ENCODE assay signal across 8 cellular contexts in the genomic region with DNA sequence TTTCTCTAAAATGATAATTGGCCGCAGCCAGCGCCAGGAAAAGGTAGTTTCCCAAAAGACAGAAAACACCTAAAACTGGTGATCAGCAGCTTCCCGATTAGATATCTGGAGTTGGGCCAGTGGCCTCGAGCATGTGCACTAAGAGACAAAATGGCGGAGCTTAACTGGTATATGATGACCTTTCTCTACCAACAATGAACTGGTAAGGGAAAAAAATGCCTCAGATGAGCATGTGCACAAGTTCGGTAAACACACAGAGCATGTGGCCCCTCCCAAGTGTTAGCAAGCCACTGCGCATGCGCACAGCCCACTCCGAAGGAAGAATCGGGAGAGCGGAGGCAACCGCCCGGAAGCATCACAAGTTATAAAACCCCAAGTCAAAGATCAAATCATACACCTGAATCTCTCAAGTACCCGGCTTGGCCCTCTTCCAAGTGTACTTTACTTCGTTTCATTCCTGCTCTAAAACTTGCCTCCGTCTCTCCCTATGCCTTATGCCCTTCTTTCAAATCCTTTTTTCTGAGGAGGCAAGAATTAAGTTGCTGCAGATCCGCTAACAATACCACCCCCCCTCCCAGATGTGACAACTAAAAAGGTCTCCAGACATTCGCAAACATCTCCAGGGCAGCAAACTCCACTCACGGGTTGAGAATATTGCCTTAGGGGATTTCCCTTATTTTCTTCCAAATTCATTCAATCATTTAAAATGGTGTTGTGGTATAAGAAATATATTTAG. TPM values are rescaled to one million over a fixed set of nuclear protein-coding genes. Genes with fewer than 3 reads are reported as not detected.
A peak's percentile ranks its signal among the peaks of the same experiment; 100 is the strongest.
DNase-seq lines count a peak whose midpoint lies in the region; ATAC-seq and TF ChIP-seq lines count a peak whose summit lies in the region.

No MANE protein-coding gene starts in this region.

- intact Hi-C loops in natural killer cell (cut with micrococcal nuclease) = no loop called here

- DNase-seq in DMS 273 treated with DMSO at 0.1 percent for 48 hours (lab: John Stamatoyannopoulos, UW) (peak; percentile 47), NCI-H2171 treated with DMSO at 0.1 percent for 48 hours (lab: John Stamatoyannopoulos, UW) (peak; percentile 80), activated T-helper 1 cell treated with Interleukin-2 at 50 U/mL for 16 hours (ENCODE audit: low read depth) (peak; percentile 58), fibroblast of gingiva (ENCODE audit: low read depth) (peak; percentile 60), natural killer cell (peak; percentile 31), HK-2 (ENCODE audit: unreplicated experiment) (no peak), GM19238 (ENCODE audit: insufficient read length, low spot score) (no peak)
- peak; percentile 56 to 84 for DNase-seq in stimulated activated effector memory CD8-positive, alpha-beta T cell treated with anti-CD3 and anti-CD28 coated beads, Interleukin-12 subunit alpha, Interleukin-12 subunit beta, amount 100 ng/mL, for 72 hours (ENCODE audit: low spot score in 2 of 2)

- H3K27me3 Mint-ChIP-seq in natural killer cell (ENCODE audit: low read depth in 2 of 2) = peaks cover 8 to 15% of the 10 kb centered on the region in 2 donors

- TF ChIP-seq CTCF in natural killer cell (IDR thresholded peaks at IDR 0.05) = no peak

- peaks cover 10 to 12% of the 10 kb centered on the region in 2 donors for H3K4me1 Mint-ChIP-seq in natural killer cell
- peaks cover 9% of the 10 kb centered on the region for H3K4me1 Mint-ChIP-seq in stimulated activated effector memory CD8-positive, alpha-beta T cell treated with anti-CD3 and anti-CD28 coated beads, Interleukin-12 subunit alpha, Interleukin-12 subunit beta, amount 100 ng/mL, for 72 hours

- H3K36me3 Mint-ChIP-seq in natural killer cell = no peaks in the 10 kb centered on the region
- H3K36me3 Mint-ChIP-seq in stimulated activated effector memory CD8-positive, alpha-beta T cell treated with anti-CD3 and anti-CD28 coated beads, Interleukin-12 subunit alpha, Interleukin-12 subunit beta, amount 100 ng/mL, for 72 hours = peaks cover 10% of the 10 kb centered on the region

- H3K27ac Mint-ChIP-seq in natural killer cell = peak overlapping the region; percentile 41 to 64
- H3K27ac Mint-ChIP-seq in stimulated activated effector memory CD8-positive, alpha-beta T cell treated with anti-CD3 and anti-CD28 coated beads, Interleukin-12 subunit alpha, Interleukin-12 subunit beta, amount 100 ng/mL, for 72 hours = peak overlapping the region; percentile 89

- ATAC-seq in natural killer cell = peak in 2 of 3 donors; percentile 21 to 43
- peak; percentile 55 for ATAC-seq in stimulated activated effector memory CD8-positive, alpha-beta T cell treated with anti-CD3 and anti-CD28 coated beads, Interleukin-12 subunit alpha, Interleukin-12 subunit beta, amount 100 ng/mL, for 72 hours

- peaks cover 0 to 2% of the 10 kb centered on the region in 2 donors for H3K9me3 Mint-ChIP-seq in natural killer cell
- no peaks in the 10 kb centered on the region for H3K9me3 Mint-ChIP-seq in stimulated activated effector memory CD8-positive, alpha-beta T cell treated with anti-CD3 and anti-CD28 coated beads, Interleukin-12 subunit alpha, Interleukin-12 subunit beta, amount 100 ng/mL, for 72 hours

- H3K4me3 Mint-ChIP-seq in natural killer cell = peak overlapping the region; percentile 84
- peak overlapping the region; percentile 69 for H3K4me3 Mint-ChIP-seq in stimulated activated effector memory CD8-positive, alpha-beta T cell treated with anti-CD3 and anti-CD28 coated beads, Interleukin-12 subunit alpha, Interleukin-12 subunit beta, amount 100 ng/mL, for 72 hours

RNA-seq across cellular contexts. Expression of a gene that starts 15.0 kb away (rescaled TPM):
- total RNA-seq in natural killer cell = 100 to 1,000 TPM; 135 to 156 (median 140) TPM

RNA-seq across cellular contexts. Expression of a gene that starts 31.5 kb away (rescaled TPM):
- total RNA-seq in natural killer cell = 10 to 100 TPM in 1 of 3 donors, 1 to 10 TPM in 2; 7.9 to 18.3 (median 8.6) TPM

Comparison
In these comparisons a context has a peak if more than half of its experiments do, and no peak if none do; other contexts are left out.
1. DNase-seq: peak in DMS 273 treated with DMSO at 0.1 percent for 48 hours (single experiment), NCI-H2171 treated with DMSO at 0.1 percent for 48 hours (single experiment), activated T-helper 1 cell treated with Interleukin-2 at 50 U/mL for 16 hours (single experiment), fibroblast of gingiva (single experiment), natural killer cell (single experiment) and stimulated activated effector memory CD8-positive, alpha-beta T cell treated with anti-CD3 and anti-CD28 coated beads, Interleukin-12 subunit alpha, Interleukin-12 subunit beta, amount 100 ng/mL, for 72 hours (2 of 2); none in HK-2 (single experiment) and GM19238 (single experiment).